In the genomic region with DNA sequence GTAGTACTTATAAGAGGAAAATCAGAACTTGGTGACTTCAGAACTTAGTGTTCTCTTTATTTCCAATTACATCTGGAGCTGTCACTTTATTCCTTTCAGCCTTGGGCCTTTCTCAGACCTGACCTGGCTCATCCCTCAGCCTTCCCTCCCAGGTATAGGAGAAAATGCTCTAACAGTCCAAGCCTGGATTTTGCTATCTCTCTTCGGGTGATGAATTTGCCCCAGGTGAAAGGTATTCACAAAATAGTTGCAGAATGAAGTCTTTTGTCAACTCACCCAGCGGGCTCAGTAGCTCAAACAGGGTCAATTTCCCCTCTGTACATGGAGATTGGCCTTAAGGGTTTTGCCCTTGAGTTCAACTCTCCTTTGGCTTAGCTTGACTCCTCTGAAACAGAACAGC, we compare ENCODE assay signal across 26 cellular contexts. TPM values are rescaled to one million over a fixed set of nuclear protein-coding genes. Genes with fewer than 3 reads are reported as not detected.
DNase-seq lines count a peak whose midpoint lies in the region; ATAC-seq and TF ChIP-seq lines count a peak whose summit lies in the region.
"Had no signal": no experiment of that assay in that cellular context is flagged by ENCODE, and none has a peak within 500 bp of the region (broad histone marks: within the 10 kb centered on the region; RNA-seq: fewer than 3 reads in every experiment).

No MANE protein-coding gene starts in this region.

- H3K14ac ChIP-seq in IMR-90 (replicated peaks; ENCODE audit: low read depth, low read length) (no peak overlapping the region), mesenchymal stem cell (ENCODE audit: low read length in 2 of 2) (no peak overlapping the region)

- H3K9me1 ChIP-seq in IMR-90 (ENCODE audit: insufficient read depth, low read length): peaks cover 31% of the 10 kb centered on the region

- intact Hi-C loops in IMR-90 (cut with micrococcal nuclease) (no loop called here), ovary (cut with DNase I) (no loop called here), transverse colon (cut with DNase I; ENCODE audit: low total_unique reads) (no loop called here)

- CTCF ChIA-PET in IMR-90 (lab: Yijun Ruan, JAX): no interaction called here

- ATAC-seq in IMR-90 (ENCODE audit: low read depth): no peak
- ATAC-seq in stimulated activated naive CD8-positive, alpha-beta T cell treated with anti-CD3 and anti-CD28 coated beads, Interleukin-15, Interleukin-2, amounts not matched to agents 100 U/mL and 50 U/mL, for 24 hours: no peak
- ATAC-seq: GM12878 had no signal

- H3K27me3 ChIP-seq in IMR-90 (ENCODE audit: control insufficient read depth, insufficient read depth, low read length): no peaks in the 10 kb centered on the region
- H3K27me3 ChIP-seq in mesenchymal stem cell (ENCODE audit: control insufficient read depth in 1 of 2, insufficient read depth in 1 of 2, low read length in 2 of 2): no peaks in the 10 kb centered on the region
- H3K27me3 ChIP-seq in ovary: no peaks in the 10 kb centered on the region
- H3K27me3 ChIP-seq in transverse colon: no peaks in the 10 kb centered on the region
- H3K27me3 ChIP-seq: BE2C had no signal

- TF ChIP-seq EP300 in ovary (IDR thresholded peaks at IDR 0.05) (no peak), transverse colon (IDR thresholded peaks at IDR 0.05; ENCODE audit: low read depth) (no peak)

- BruUV-seq in IMR-90 (replicated peaks; lab: Mats Ljungman, UMichigan): no TSS peak

- peaks cover 6% of the 10 kb centered on the region for H4K20me1 ChIP-seq in IMR-90 (ENCODE audit: insufficient read depth, low read length)

- peak overlapping the region; percentile 20; the same call in 1 of the 2 replicates for H2BK20ac ChIP-seq in IMR-90 (ENCODE audit: low read depth, low read length)

- peak overlapping the region; percentile 8; the same call in 1 of the 2 replicates for H3K4ac ChIP-seq in IMR-90 (ENCODE audit: low read depth, low read length)
- H3K4ac ChIP-seq in mesenchymal stem cell (ENCODE audit: low read depth in 1 of 2, low read length in 2 of 2): no peak overlapping the region

- H3K36me3 ChIP-seq in IMR-90 (ENCODE audit: control insufficient read depth, insufficient read depth, low read length): peaks cover 9% of the 10 kb centered on the region
- H3K36me3 ChIP-seq in mesenchymal stem cell (ENCODE audit: control insufficient read depth in 1 of 2, insufficient read depth in 2 of 2, low read depth in 1 of 2, low read length in 2 of 2): peaks cover 4 to 7% of the 10 kb centered on the region in 2 experiments
- no peaks in the 10 kb centered on the region for H3K36me3 ChIP-seq in ovary
- H3K36me3 ChIP-seq in transverse colon: no peaks in the 10 kb centered on the region
- H3K36me3 ChIP-seq: BE2C had no signal

- no CpG with 5 or more reads among the region's 2 CpGs for WGBS in IMR-90 (ENCODE audit: extremely low coverage in 2 of 2, insufficient read length in 1 of 2), 2 experiments
- WGBS in mesenchymal stem cell: 100% methylated on average over 2 of the region's 2 CpGs
- 91 to 92% (median 91%) methylated on average over 2 of the region's 2 CpGs for WGBS in ovary, 3 donors
- 89% methylated on average over 2 of the region's 2 CpGs; no CpG with 5 or more reads in 1 of the 2 donors for WGBS in transverse colon (ENCODE audit: low coverage in 1 of 2), 2 donors

- no peak for TF ChIP-seq POLR2A in IMR-90 (IDR thresholded peaks at IDR 0.05; ENCODE audit: low read depth, low read length)
- no peak for TF ChIP-seq POLR2A in ovary (IDR thresholded peaks at IDR 0.05)
- no peak for TF ChIP-seq POLR2A in transverse colon (IDR thresholded peaks at IDR 0.05)

- H3K4me3 ChIP-seq in IMR-90 (ENCODE audit: insufficient read depth, low read depth, low read length) (no peak overlapping the region), mesenchymal stem cell (ENCODE audit: insufficient read depth in 1 of 2, low read depth in 1 of 2, low read length in 2 of 2) (no peak overlapping the region), ovary (no peak overlapping the region), transverse colon (no peak overlapping the region)
- H3K4me3 ChIP-seq: GM12878, SK-N-MC had no signal

- H3K79me1 ChIP-seq in IMR-90 (ENCODE audit: low read depth in 1 of 2, low read length in 2 of 2): peaks cover 37 to 64% of the 10 kb centered on the region in 2 experiments
- H3K79me1 ChIP-seq in mesenchymal stem cell (replicated peaks; ENCODE audit: low read length, poor library complexity, severe bottlenecking): peaks cover 34% of the 10 kb centered on the region

- H3K4me1 ChIP-seq in IMR-90 (ENCODE audit: control insufficient read depth, insufficient read depth, low read length) (peaks cover 42% of the 10 kb centered on the region), mesenchymal stem cell (ENCODE audit: control insufficient read depth, insufficient read depth, low read depth, low read length) (peaks cover 21% of the 10 kb centered on the region), ovary (ENCODE audit: insufficient read depth) (peaks cover 25% of the 10 kb centered on the region), transverse colon (peaks cover 8 to 66% (median 26%) of the 10 kb centered on the region in 4 donors)

- H2AFZ ChIP-seq in IMR-90 (replicated peaks; ENCODE audit: low read length, poor library complexity) (no peak overlapping the region), mesenchymal stem cell (ENCODE audit: low read depth, low read length) (no peak overlapping the region)

- H4K8ac ChIP-seq in IMR-90 (ENCODE audit: low read depth in 2 of 2, low read length in 2 of 2): no peak overlapping the region
- no peak overlapping the region for H4K8ac ChIP-seq in mesenchymal stem cell (ENCODE audit: low read length)

- POLR2A ChIA-PET in IMR-90 (lab: Charles Lee; ENCODE audit: unreplicated experiment): no interaction called here

- H4K91ac ChIP-seq in IMR-90 (ENCODE audit: insufficient read depth, low read depth, low read length) (0 out of 2 replicates have a peak overlapping the region, but pooled peaks have one; percentile 11), mesenchymal stem cell (ENCODE audit: low read length) (no peak overlapping the region)

- H3K9me3 ChIP-seq in IMR-90 (ENCODE audit: control insufficient read depth, insufficient read depth, low read length) (no peaks in the 10 kb centered on the region), mesenchymal stem cell (ENCODE audit: control insufficient read depth, low read length) (no peaks in the 10 kb centered on the region), ovary (no peaks in the 10 kb centered on the region), transverse colon (no peaks in the 10 kb centered on the region)
- H3K9me3 ChIP-seq: BE2C had no signal

- no peak overlapping the region for H3K56ac ChIP-seq in IMR-90 (ENCODE audit: extremely low read depth, insufficient read depth, low read length)

- H2AK5ac ChIP-seq in IMR-90 (ENCODE audit: low read depth, low read length) (peak overlapping the region; percentile 46; the same call in 1 of the 2 replicates), mesenchymal stem cell (ENCODE audit: low read length, severe bottlenecking) (peak overlapping the region; percentile 93)

- no peak overlapping the region for H3K27ac ChIP-seq in IMR-90 (ENCODE audit: insufficient read depth, low read length)
- no peak overlapping the region for H3K27ac ChIP-seq in mesenchymal stem cell (ENCODE audit: low read length, poor library complexity, severe bottlenecking)
- H3K27ac ChIP-seq in ovary: peak overlapping the region; percentile 6 to 80
- peak overlapping the region; percentile 44 to 95 (median 87) for H3K27ac ChIP-seq in transverse colon
- H3K27ac ChIP-seq: RWPE1, SK-N-MC had no signal

- DNase-seq in IMR-90 (no peak), mesenchymal stem cell (no peak), ovary (no peak), transverse colon (no peak), NCI-H1417 treated with DMSO at 0.1 percent for 48 hours (lab: John Stamatoyannopoulos, UW) (no peak)
- DNase-seq in stimulated activated naive CD4-positive, alpha-beta T cell (lab: John Stamatoyannopoulos, UW): no peak
- DNase-seq in stimulated activated naive CD8-positive, alpha-beta T cell treated with anti-CD3 and anti-CD28 coated beads, Interleukin-15, Interleukin-2, amounts not matched to agents 100 U/mL and 50 U/mL, for 24 hours: no peak
- DNase-seq: BE2C; DMS53; EL; H9; HFFc6; KBM-7; MM.1S; NCI-H1048; NCI-H1436 treated with DMSO at 0.1 percent for 48 hours; NCI-H2029 treated with DMSO at 0.1 percent for 48 hours; NCI-H2171; NCI-H345; NCI-H524; NCI-H774; NK-92 treated with Interleukin-12 subunit alpha and Interleukin-12 subunit beta, amount 100 ng/mL, for 24 hours; SHP77 treated with DMSO at 0.1 percent for 48 hours had no signal

- H2AK9ac ChIP-seq in IMR-90 (replicated peaks; ENCODE audit: low read depth, low read length, poor library complexity): no peak overlapping the region

- H3K23ac ChIP-seq in IMR-90 (ENCODE audit: low read depth, low read length) (peak overlapping the region; percentile 26; the same call in 1 of the 2 replicates), mesenchymal stem cell (ENCODE audit: low read length in 2 of 2) (no peak overlapping the region)

- in situ Hi-C loops in IMR-90 (cut with MboI; ENCODE audit: low sequenced_read_pairs): loop anchor here (25.0 kb wide), 1 partner anchor 1157 kb away; the partner anchor contains the start of gene PARD3B
- in situ Hi-C loops in transverse colon (cut with MboI; ENCODE audit: low pct_ligation_motif_present in 1 of 4, low pct_unique_long_range_greater_than_20kb in 1 of 4, low sequenced_read_pairs in 3 of 4): no loop called here

- dilution Hi-C loops in IMR-90 (cut with HindIII; ENCODE audit: low sequenced_read_pairs, unreplicated experiment): no loop called here

- TF ChIP-seq CTCF in IMR-90 (conservative IDR thresholded peaks at IDR 0.05; ENCODE audit: low read depth, low read length): no peak
- no peak for TF ChIP-seq CTCF in ovary (IDR thresholded peaks at IDR 0.05)
- no peak for TF ChIP-seq CTCF in transverse colon (IDR thresholded peaks at IDR 0.05)

- H3K4me2 ChIP-seq in IMR-90 (ENCODE audit: low read depth, low read length): no peak overlapping the region
- H3K4me2 ChIP-seq in mesenchymal stem cell (ENCODE audit: low read length, poor library complexity, severe bottlenecking): no peak overlapping the region

- H3K9ac ChIP-seq in IMR-90 (ENCODE audit: low read depth, low read length) (no peak overlapping the region), mesenchymal stem cell (ENCODE audit: low read length) (no peak overlapping the region)

- H2BK120ac ChIP-seq in IMR-90 (ENCODE audit: low read depth, low read length) (peak overlapping the region; percentile 10; the same call in 1 of the 2 replicates), mesenchymal stem cell (ENCODE audit: low read depth, low read length) (no peak overlapping the region)

- H2BK12ac ChIP-seq in mesenchymal stem cell (ENCODE audit: low read length in 2 of 2): no peak overlapping the region

- no peak for TF ChIP-seq RAD21 in IMR-90 (IDR thresholded peaks at IDR 0.05; ENCODE audit: low read length)

- H3K18ac ChIP-seq in IMR-90 (ENCODE audit: low read depth, low read length) (peak overlapping the region; percentile 50; the same call in 1 of the 2 replicates), mesenchymal stem cell (ENCODE audit: low read depth in 1 of 2, low read length in 2 of 2) (no peak overlapping the region)

- H2BK15ac ChIP-seq in IMR-90 (ENCODE audit: low read depth, low read length) (0 out of 3 replicates have a peak overlapping the region, but pooled peaks have one; percentile 2), mesenchymal stem cell (ENCODE audit: low read depth, poor library complexity, severe bottlenecking) (no peak overlapping the region)

- peak overlapping the region; percentile 34; the same call in 1 of the 2 replicates for H4K5ac ChIP-seq in IMR-90 (ENCODE audit: low read depth, low read length)

- no peak overlapping the region for H2BK5ac ChIP-seq in IMR-90 (ENCODE audit: low read depth, low read length, poor library complexity, severe bottlenecking)
- no peak overlapping the region for H2BK5ac ChIP-seq in mesenchymal stem cell (ENCODE audit: low read depth, low read length, poor library complexity, severe bottlenecking)

RNA-seq across cellular contexts. Expression of gene NRP2, which starts 12.0 kb away (rescaled TPM):
- total RNA-seq in IMR-90 (2012; rRNA removed) (43.3 and 46.4 TPM in 2 replicates), ovary (100 to 1,000 TPM in 5 of 7 donors, 10 to 100 TPM in 2; 47.9 to 143 (median 106) TPM), transverse colon (100 to 1,000 TPM in 1 of 4 donors, 10 to 100 TPM in 3; 35.1 to 146 (median 63.9) TPM)
- polyA plus RNA-seq in IMR-90 (2012; rRNA removed) (45.2 and 51.3 TPM in 2 replicates), ovary (100 to 1,000 TPM in 1 of 2 donors, 10 to 100 TPM in 1; 72.7 to 111 TPM)
- polyA plus RNA-seq in IMR-90 (2012; cell fraction: cytosol; rRNA removed): 40.6 and 48.8 TPM in 2 replicates
- polyA plus RNA-seq in IMR-90 (2012; cell fraction: nucleus; rRNA removed; ENCODE audit: low replicate concordance): 27.6 and 54.4 TPM in 2 replicates
- polyA plus RNA-seq in mesenchymal stem cell (2013, experiment 1 of 2): 87.1 TPM
- polyA plus RNA-seq in mesenchymal stem cell (2013, experiment 2 of 2): 83.3 TPM

Comparison
In these comparisons a context has a peak if more than half of its experiments do, and no peak if none do; other contexts are left out.
1. H3K27ac ChIP-seq: peak in ovary (2 of 2) and transverse colon (4 of 4); none in IMR-90 (single experiment) and mesenchymal stem cell (single experiment).